8 cellular contexts compared by ENCODE assay signal in the genomic region with DNA sequence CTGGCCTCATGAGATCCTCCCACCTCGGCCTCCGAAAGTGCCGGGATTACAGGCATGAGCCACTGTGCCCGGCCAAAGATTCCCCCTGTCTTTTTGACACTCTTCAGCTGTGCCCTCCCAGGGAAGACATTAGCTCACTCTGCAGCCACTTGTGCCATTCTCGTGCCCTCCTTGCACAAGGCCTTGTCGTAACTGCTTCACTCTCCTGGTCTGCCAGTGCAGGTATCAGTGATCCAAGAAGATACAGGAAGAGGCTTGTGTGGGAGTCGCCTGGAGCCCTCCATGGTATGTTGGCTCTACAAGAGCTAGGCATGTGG. TPM values are rescaled to one million over a fixed set of nuclear protein-coding genes. Genes with fewer than 3 reads are reported as not detected.
A peak's percentile ranks its signal among the peaks of the same experiment; 100 is the strongest.
DNase-seq lines count a peak whose midpoint lies in the region; ATAC-seq and TF ChIP-seq lines count a peak whose summit lies in the region.
"Had no signal": no experiment of that assay in that cellular context is flagged by ENCODE, and none has a peak within 500 bp of the region (broad histone marks: within the 10 kb centered on the region; RNA-seq: fewer than 3 reads in every experiment).

No MANE protein-coding gene starts in this region.

- intact Hi-C loops in HCT116 (cut with micrococcal nuclease), result loop anchor here (5.0 kb wide), 1 partner anchor 759 kb away; no protein-coding TSS in a partner anchor
- intact Hi-C loops in left lung (cut with DNase I), result no loop called here

- H3K79me2 ChIP-seq in HCT116 (ENCODE audit: insufficient read depth, low read length), result no peaks in the 10 kb centered on the region

- H3K4me3 ChIP-seq in HCT116 (replicated peaks in 1 of 2; ENCODE audit: low read depth in 1 of 2, low read length in 2 of 2) (no peak overlapping the region), adipocyte (ENCODE audit: low read length) (peak overlapping the region; percentile 44), left lung (no peak overlapping the region)

- no peak overlapping the region for H2AFZ ChIP-seq in HCT116 (ENCODE audit: low read depth, low read length, poor library complexity, severe bottlenecking)

- H3K27ac Mint-ChIP-seq in stimulated activated memory B cell treated with anti-CD40 and anti-IgM and Interleukin-4, amounts not matched to agents 10 μg/mL and 1 μg/mL and 100 μg/mL, for 72 hours, result peak overlapping the region; percentile 0

- no peak for TF ChIP-seq RAD21 in HCT116 (IDR thresholded peaks at IDR 0.05; ENCODE audit: low read depth)

- no peaks in the 10 kb centered on the region for H3K36me3 ChIP-seq in HCT116 (ENCODE audit: control insufficient read depth in 1 of 2, insufficient read depth in 2 of 2, low read length in 2 of 2)
- no peaks in the 10 kb centered on the region for H3K36me3 ChIP-seq in adipocyte (ENCODE audit: control insufficient read depth, insufficient read depth, low read length, severe bottlenecking)
- H3K36me3 ChIP-seq in left lung, result no peaks in the 10 kb centered on the region
- H3K36me3 ChIP-seq: WERI-Rb-1 had no signal

- no peak for DNase-seq in HCT116 (ENCODE audit: low read depth, low spot score)
- no peak for DNase-seq in adipocyte (ENCODE audit: low read depth)
- DNase-seq in left lung, result no peak
- no peak for DNase-seq in GM10266 (ENCODE audit: extremely low spot score)
- DNase-seq in NCI-H510A (lab: John Stamatoyannopoulos, UW), result no peak
- DNase-seq: WERI-Rb-1 had no signal

- H3K4me3 Mint-ChIP-seq in stimulated activated memory B cell treated with anti-CD40 and anti-IgM and Interleukin-4, amounts not matched to agents 10 μg/mL and 1 μg/mL and 100 μg/mL, for 72 hours, result no peak overlapping the region

- TF ChIP-seq CTCF in HCT116 (IDR thresholded peaks at IDR 0.05 in 2 of 3, conservative IDR thresholded peaks at IDR 0.05 in 1 of 3; ENCODE audit: borderline replicate concordance in 1 of 3, insufficient read depth in 1 of 3, low read depth in 2 of 3, low read length in 2 of 3) (no peak), left lung (IDR thresholded peaks at IDR 0.05) (no peak), GM10266 (IDR thresholded peaks at IDR 0.05; ENCODE audit: control insufficient read depth, insufficient read depth, low read depth, missing control alignments) (no peak)

- no peak for TF ChIP-seq POLR2A in HCT116 (IDR thresholded peaks at IDR 0.05; ENCODE audit: borderline replicate concordance, extremely low read depth, insufficient read depth, insufficient read length)

- no peak for ATAC-seq in HCT116
- ATAC-seq in left lung, result no peak
- no peak for ATAC-seq in stimulated activated memory B cell treated with anti-CD40 and anti-IgM and Interleukin-4, amounts not matched to agents 10 μg/mL and 1 μg/mL and 100 μg/mL, for 72 hours
- ATAC-seq in HG03045 (IDR thresholded peaks at IDR 0.05; ENCODE audit: unreplicated experiment), result no peak

- H3K27me3 ChIP-seq in HCT116 (ENCODE audit: insufficient read depth, low read length), result no peaks in the 10 kb centered on the region
- no peaks in the 10 kb centered on the region for H3K27me3 ChIP-seq in adipocyte (replicated peaks; ENCODE audit: control insufficient read depth, insufficient read depth, low read length)
- H3K27me3 ChIP-seq in left lung, result no peaks in the 10 kb centered on the region

- no peaks in the 10 kb centered on the region for H3K9me3 Mint-ChIP-seq in stimulated activated memory B cell treated with anti-CD40 and anti-IgM and Interleukin-4, amounts not matched to agents 10 μg/mL and 1 μg/mL and 100 μg/mL, for 72 hours

- BruUV-seq in HCT116 (replicated peaks; lab: Mats Ljungman, UMichigan), result no TSS peak

- H3K9me3 ChIP-seq in HCT116 (ENCODE audit: control insufficient read depth in 1 of 2, insufficient read depth in 1 of 2, low read depth in 1 of 2, low read length in 2 of 2) (no peaks in the 10 kb centered on the region), adipocyte (ENCODE audit: control insufficient read depth, low read length) (no peaks in the 10 kb centered on the region), left lung (no peaks in the 10 kb centered on the region)

- H3K4me2 ChIP-seq in HCT116 (ENCODE audit: low read length), result peak overlapping the region; percentile 54; the same call in 1 of the 2 replicates

- H3K4me1 ChIP-seq in HCT116 (ENCODE audit: control insufficient read depth in 1 of 2, insufficient read depth in 2 of 2, low read length in 2 of 2), result peaks cover 7 to 26% of the 10 kb centered on the region in 2 experiments; a peak in 3 of 4 replicates
- peaks cover 15% of the 10 kb centered on the region for H3K4me1 ChIP-seq in adipocyte (ENCODE audit: control insufficient read depth, insufficient read depth, low read length)
- H3K4me1 ChIP-seq in left lung, result peaks cover 9 to 38% of the 10 kb centered on the region in 2 donors

- H3K27me3 Mint-ChIP-seq in stimulated activated memory B cell treated with anti-CD40 and anti-IgM and Interleukin-4, amounts not matched to agents 10 μg/mL and 1 μg/mL and 100 μg/mL, for 72 hours, result no peaks in the 10 kb centered on the region

- H3K9me2 ChIP-seq in HCT116 (ENCODE audit: insufficient read depth), result no peaks in the 10 kb centered on the region

- POLR2A ChIA-PET in HCT116 (lab: Charles Lee), result no interaction called here

- CTCF ChIA-PET in HCT116 (lab: Charles Lee), result interaction anchor here (0.7 to 2.6 kb wide), 3 partner anchors 13 to 341 kb away, joined by 4 to 20 read pairs (median 5); no protein-coding TSS in a partner anchor

- no peaks in the 10 kb centered on the region for H4K20me1 ChIP-seq in HCT116 (ENCODE audit: insufficient read depth)

- H3K9ac ChIP-seq in HCT116 (ENCODE audit: low read length), result no peak overlapping the region
- peak overlapping the region; percentile 86 for H3K9ac ChIP-seq in adipocyte (ENCODE audit: low read length)

- peak overlapping the region; percentile 5; the same call in 1 of the 2 replicates for H3K27ac ChIP-seq in HCT116 (ENCODE audit: low read depth, low read length)
- H3K27ac ChIP-seq in left lung, result peak overlapping the region; percentile 70 to 83
- H3K27ac ChIP-seq: WERI-Rb-1 had no signal

- H3K36me3 Mint-ChIP-seq in stimulated activated memory B cell treated with anti-CD40 and anti-IgM and Interleukin-4, amounts not matched to agents 10 μg/mL and 1 μg/mL and 100 μg/mL, for 72 hours, result peaks cover 4% of the 10 kb centered on the region

- RAD21 ChIA-PET in HCT116 (lab: Charles Lee; ENCODE audit: low non-redundant PET in 1 of 2, low total read pairs in 2 of 2, uncharacterized antibody in 2 of 2, unreplicated experiment in 2 of 2), result interaction anchor here in 1 of 2 experiments (0.9 kb wide), 1 partner anchor 48 kb away, joined by 3 read pairs; no protein-coding TSS in a partner anchor

- peaks cover 11% of the 10 kb centered on the region for H3K4me1 Mint-ChIP-seq in stimulated activated memory B cell treated with anti-CD40 and anti-IgM and Interleukin-4, amounts not matched to agents 10 μg/mL and 1 μg/mL and 100 μg/mL, for 72 hours

TF ChIP-seq in HCT116, 20 proteins besides CTCF, POLR2A, EP300 and RAD21:
- TF ChIP-seq, protein P1, sequence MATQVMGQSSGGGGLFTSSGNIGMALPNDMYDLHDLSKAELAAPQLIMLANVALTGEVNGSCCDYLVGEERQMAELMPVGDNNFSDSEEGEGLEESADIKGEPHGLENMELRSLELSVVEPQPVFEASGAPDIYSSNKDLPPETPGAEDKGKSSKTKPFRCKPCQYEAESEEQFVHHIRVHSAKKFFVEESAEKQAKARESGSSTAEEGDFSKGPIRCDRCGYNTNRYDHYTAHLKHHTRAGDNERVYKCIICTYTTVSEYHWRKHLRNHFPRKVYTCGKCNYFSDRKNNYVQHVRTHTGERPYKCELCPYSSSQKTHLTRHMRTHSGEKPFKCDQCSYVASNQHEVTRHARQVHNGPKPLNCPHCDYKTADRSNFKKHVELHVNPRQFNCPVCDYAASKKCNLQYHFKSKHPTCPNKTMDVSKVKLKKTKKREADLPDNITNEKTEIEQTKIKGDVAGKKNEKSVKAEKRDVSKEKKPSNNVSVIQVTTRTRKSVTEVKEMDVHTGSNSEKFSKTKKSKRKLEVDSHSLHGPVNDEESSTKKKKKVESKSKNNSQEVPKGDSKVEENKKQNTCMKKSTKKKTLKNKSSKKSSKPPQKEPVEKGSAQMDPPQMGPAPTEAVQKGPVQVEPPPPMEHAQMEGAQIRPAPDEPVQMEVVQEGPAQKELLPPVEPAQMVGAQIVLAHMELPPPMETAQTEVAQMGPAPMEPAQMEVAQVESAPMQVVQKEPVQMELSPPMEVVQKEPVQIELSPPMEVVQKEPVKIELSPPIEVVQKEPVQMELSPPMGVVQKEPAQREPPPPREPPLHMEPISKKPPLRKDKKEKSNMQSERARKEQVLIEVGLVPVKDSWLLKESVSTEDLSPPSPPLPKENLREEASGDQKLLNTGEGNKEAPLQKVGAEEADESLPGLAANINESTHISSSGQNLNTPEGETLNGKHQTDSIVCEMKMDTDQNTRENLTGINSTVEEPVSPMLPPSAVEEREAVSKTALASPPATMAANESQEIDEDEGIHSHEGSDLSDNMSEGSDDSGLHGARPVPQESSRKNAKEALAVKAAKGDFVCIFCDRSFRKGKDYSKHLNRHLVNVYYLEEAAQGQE (IDR thresholded peaks at IDR 0.05; ENCODE audit: low read depth), result no peak
- no peak for TF ChIP-seq POLR2AphosphoS5 (IDR thresholded peaks at IDR 0.05; ENCODE audit: low read depth, low read length)

RNA-seq across cellular contexts. Expression of a gene that starts 22.0 kb away (rescaled TPM):
- total RNA-seq in HCT116 (2021; ENCODE audit: unreplicated experiment), result 57.2 TPM
- polyA plus RNA-seq in HCT116 (2012), result 39.7 and 45.1 TPM in 2 replicates
- 10 to 100 TPM; 84.5 to 86.6 TPM for total RNA-seq in left lung
